8 cellular contexts compared by ENCODE assay signal in genomic region chr3:41447701-41448100, GRCh38.
"Had no signal": no experiment of that assay in that cellular context is flagged by ENCODE, and none has a peak within 500 bp of the region (broad histone marks: within the 10 kb centered on the region; RNA-seq: fewer than 3 reads in every experiment).

No MANE protein-coding gene starts in this region.

- FAIRE-seq: G401.6, GM12878, GM12891, GM12892, GM18507, GM19239 had no signal

- DNase-seq: GDM1, GF-D8 had no signal

- ATAC-seq: GM12878 had no signal

- H3K4me3 ChIP-seq: GM12878 had no signal
